8 cellular contexts compared by ENCODE assay signal in genomic region chr13:72839831-72840426, GRCh38. TPM values are rescaled to one million over a fixed set of nuclear protein-coding genes. Genes with fewer than 3 reads are reported as not detected.
A peak's percentile ranks its signal among the peaks of the same experiment; 100 is the strongest.
DNase-seq lines count a peak whose midpoint lies in the region; ATAC-seq and TF ChIP-seq lines count a peak whose summit lies in the region.

No MANE protein-coding gene starts in this region.

- H3K27me3 ChIP-seq in spleen (replicated peaks in 1 of 7): no peaks in the 10 kb centered on the region

- no peaks in the 10 kb centered on the region for H3K4me1 ChIP-seq in spleen

- no peak overlapping the region for H3K27ac ChIP-seq in spleen

- no peak overlapping the region for H3K27ac Mint-ChIP-seq in glutamatergic neuron (ENCODE audit: unreplicated experiment)

- peaks cover 0 to 1% (median 0%) of the 10 kb centered on the region in 8 donors for H3K9me3 ChIP-seq in spleen

- ATAC-seq in GM19397 (IDR thresholded peaks at IDR 0.05; ENCODE audit: unreplicated experiment) (peak; percentile 100), HG03342 (IDR thresholded peaks at IDR 0.05; ENCODE audit: unreplicated experiment) (peak; percentile 94)

- no peak overlapping the region for H3K4me3 ChIP-seq in spleen

- no peak for TF ChIP-seq POLR2A in spleen (IDR thresholded peaks at IDR 0.05)

- DNase-seq in Daoy (ENCODE audit: low read depth) (peak; percentile 9), NCI-H774 (lab: John Stamatoyannopoulos, UW) (peak; percentile 10), glutamatergic neuron (peak; percentile 57), spleen (peak; percentile 44), NCI-H2029 treated with DMSO at 0.1 percent for 48 hours (lab: John Stamatoyannopoulos, UW) (no peak)
- DNase-seq in activated effector memory CD4-positive, alpha-beta T cell treated with Interleukin-2 at 50 U/mL for 16 hours: peak; percentile 6

- intact Hi-C loops in spleen (cut with DNase I; ENCODE audit: low total_unique reads): no loop called here

- peaks cover 4% of the 10 kb centered on the region for H3K36me3 Mint-ChIP-seq in glutamatergic neuron (ENCODE audit: unreplicated experiment)

- TF ChIP-seq CTCF in glutamatergic neuron (IDR thresholded peaks at IDR 0.05; ENCODE audit: partially characterized antibody, unreplicated experiment) (peak; percentile 75), spleen (IDR thresholded peaks at IDR 0.05 in 8 of 11, conservative IDR thresholded peaks at IDR 0.05 in 3 of 11) (peak in 7 of 11 experiments; percentile 20 to 55 (median 40))

- peaks cover 0 to 75% (median 23%) of the 10 kb centered on the region in 6 donors for H3K36me3 ChIP-seq in spleen

- no peaks in the 10 kb centered on the region for H3K9me3 Mint-ChIP-seq in glutamatergic neuron (ENCODE audit: unreplicated experiment)

- H3K4me3 Mint-ChIP-seq in glutamatergic neuron (ENCODE audit: unreplicated experiment): no peak overlapping the region

- no peaks in the 10 kb centered on the region for H3K4me1 Mint-ChIP-seq in glutamatergic neuron (ENCODE audit: low read depth, unreplicated experiment)

- WGBS in spleen, 5 donors: 81 to 94% (median 88%) methylated on average over 1 of the region's 1 CpG

- no peaks in the 10 kb centered on the region for H3K27me3 Mint-ChIP-seq in glutamatergic neuron (ENCODE audit: unreplicated experiment)

RNA-seq across cellular contexts. Expression of gene PIBF1, which starts 58.0 kb away (rescaled TPM):
- 12.3 and 21.0 TPM in 2 replicates for total RNA-seq in Daoy (2014; rRNA removed; shearing (Covaris generic))
- total RNA-seq in glutamatergic neuron (ENCODE audit: unreplicated experiment) (20.3 TPM), spleen (10 to 100 TPM; 22.0 to 35.6 (median 32.2) TPM)
- polyA plus RNA-seq in spleen: 10 to 100 TPM; 11.0 to 13.7 (median 13.2) TPM

RNA-seq across cellular contexts. Expression of gene DIS3, which starts 58.2 kb away (rescaled TPM):
- total RNA-seq in Daoy (2014; rRNA removed; shearing (Covaris generic)): 36.7 and 51.2 TPM in 2 replicates
- total RNA-seq in glutamatergic neuron (ENCODE audit: unreplicated experiment) (33.1 TPM), spleen (10 to 100 TPM; 28.0 to 33.6 (median 28.5) TPM)
- polyA plus RNA-seq in spleen: 10 to 100 TPM in 1 of 3 donors, 1 to 10 TPM in 2; 9.1 to 10.3 (median 9.4) TPM
